In the genomic region with DNA sequence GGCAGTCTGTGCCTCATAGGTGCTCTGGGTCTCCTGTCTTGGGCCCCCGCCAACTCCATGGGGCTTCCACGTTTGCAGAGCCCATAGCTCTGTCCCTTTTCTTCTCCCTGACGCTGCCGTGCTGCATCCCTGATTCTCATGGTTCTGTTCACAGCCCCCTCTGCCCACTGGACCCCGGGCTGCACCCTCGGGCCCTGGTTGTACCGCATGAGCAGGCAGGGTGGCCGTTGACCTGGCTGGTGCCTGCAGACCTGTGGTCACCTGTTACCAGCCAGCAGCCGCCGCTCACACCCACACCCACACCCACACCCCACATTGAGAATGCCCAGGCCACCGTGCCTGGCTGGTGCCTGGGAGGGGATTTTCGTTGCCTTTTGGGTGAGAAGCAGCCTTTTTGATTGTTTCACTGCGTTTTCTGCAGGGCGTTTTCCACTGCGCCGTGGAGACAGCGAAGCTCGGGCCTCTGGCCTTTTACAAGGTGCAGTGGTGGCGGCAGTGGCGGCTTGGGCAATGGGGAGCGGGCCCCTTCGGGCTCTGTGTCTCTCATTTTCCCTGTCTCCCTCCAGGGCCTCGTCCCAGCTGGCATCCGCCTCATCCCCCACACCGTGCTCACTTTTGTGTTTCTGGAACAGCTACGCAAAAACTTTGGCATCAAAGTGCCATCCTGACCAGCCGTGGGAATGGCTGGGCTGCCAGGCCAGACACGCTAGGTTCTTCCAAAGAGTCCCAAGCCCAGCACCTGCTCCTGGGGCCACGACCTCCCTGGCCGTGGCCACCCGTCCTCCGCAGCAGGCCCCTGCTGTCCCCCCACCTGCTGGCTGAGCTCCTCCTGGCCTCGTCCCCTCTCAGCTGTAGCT, we compare ENCODE assay signal across 1 cellular context.
TF ChIP-seq lines count a peak whose summit lies in the region.

No MANE protein-coding gene starts in this region.

TF ChIP-seq in HepG2, 621 proteins besides CTCF, POLR2A, EP300 and RAD21:
- TF ChIP-seq, protein P1, sequence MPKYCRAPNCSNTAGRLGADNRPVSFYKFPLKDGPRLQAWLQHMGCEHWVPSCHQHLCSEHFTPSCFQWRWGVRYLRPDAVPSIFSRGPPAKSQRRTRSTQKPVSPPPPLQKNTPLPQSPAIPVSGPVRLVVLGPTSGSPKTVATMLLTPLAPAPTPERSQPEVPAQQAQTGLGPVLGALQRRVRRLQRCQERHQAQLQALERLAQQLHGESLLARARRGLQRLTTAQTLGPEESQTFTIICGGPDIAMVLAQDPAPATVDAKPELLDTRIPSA (CRISPR knock-in tag; IDR thresholded peaks at IDR 0.05; ENCODE audit: borderline replicate concordance) = no peak
- TF ChIP-seq ZNF282 (IDR thresholded peaks at IDR 0.05; ENCODE audit: partially characterized antibody) = no peak
- TF ChIP-seq, protein P2, sequence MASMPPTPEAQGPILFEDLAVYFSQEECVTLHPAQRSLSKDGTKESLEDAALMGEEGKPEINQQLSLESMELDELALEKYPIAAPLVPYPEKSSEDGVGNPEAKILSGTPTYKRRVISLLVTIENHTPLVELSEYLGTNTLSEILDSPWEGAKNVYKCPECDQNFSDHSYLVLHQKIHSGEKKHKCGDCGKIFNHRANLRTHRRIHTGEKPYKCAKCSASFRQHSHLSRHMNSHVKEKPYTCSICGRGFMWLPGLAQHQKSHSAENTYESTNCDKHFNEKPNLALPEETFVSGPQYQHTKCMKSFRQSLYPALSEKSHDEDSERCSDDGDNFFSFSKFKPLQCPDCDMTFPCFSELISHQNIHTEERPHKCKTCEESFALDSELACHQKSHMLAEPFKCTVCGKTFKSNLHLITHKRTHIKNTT (CRISPR knock-in tag; IDR thresholded peaks at IDR 0.05) = no peak
- TF ChIP-seq MAFF (IDR thresholded peaks at IDR 0.05; ENCODE audit: low read depth, low read length) = no peak
- no peak for TF ChIP-seq NPAS2 (CRISPR knock-in tag; IDR thresholded peaks at IDR 0.05; ENCODE audit: borderline replicate concordance)
- TF ChIP-seq, protein P3, sequence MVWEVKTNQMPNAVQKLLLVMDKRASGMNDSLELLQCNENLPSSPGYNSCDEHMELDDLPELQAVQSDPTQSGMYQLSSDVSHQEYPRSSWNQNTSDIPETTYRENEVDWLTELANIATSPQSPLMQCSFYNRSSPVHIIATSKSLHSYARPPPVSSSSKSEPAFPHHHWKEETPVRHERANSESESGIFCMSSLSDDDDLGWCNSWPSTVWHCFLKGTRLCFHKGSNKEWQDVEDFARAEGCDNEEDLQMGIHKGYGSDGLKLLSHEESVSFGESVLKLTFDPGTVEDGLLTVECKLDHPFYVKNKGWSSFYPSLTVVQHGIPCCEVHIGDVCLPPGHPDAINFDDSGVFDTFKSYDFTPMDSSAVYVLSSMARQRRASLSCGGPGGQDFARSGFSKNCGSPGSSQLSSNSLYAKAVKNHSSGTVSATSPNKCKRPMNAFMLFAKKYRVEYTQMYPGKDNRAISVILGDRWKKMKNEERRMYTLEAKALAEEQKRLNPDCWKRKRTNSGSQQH (CRISPR knock-in tag; IDR thresholded peaks at IDR 0.05; ENCODE audit: low read depth) = no peak
- TF ChIP-seq PHF8 (CRISPR knock-in tag; IDR thresholded peaks at IDR 0.05) = 0 out of 2 replicates have a peak, but pooled peaks have one; percentile 7
- no peak for TF ChIP-seq SMYD3 (CRISPR knock-in tag; IDR thresholded peaks at IDR 0.05)
- TF ChIP-seq RFX5 (IDR thresholded peaks at IDR 0.05; ENCODE audit: low read depth, low read length) = 0 out of 2 replicates have a peak, but pooled peaks have one; percentile 12
- no peak for TF ChIP-seq HNRNPL (IDR thresholded peaks at IDR 0.05; ENCODE audit: low read depth, low read length)
- TF ChIP-seq AGO2 (optimal IDR thresholded peaks at IDR 0.05; ENCODE audit: low read depth, low read length) = peak; percentile 48
- no peak for TF ChIP-seq SP140L (CRISPR knock-in tag; IDR thresholded peaks at IDR 0.05; ENCODE audit: borderline replicate concordance)
- no peak for TF ChIP-seq NFE2L1 (CRISPR knock-in tag; IDR thresholded peaks at IDR 0.05; ENCODE audit: borderline replicate concordance)
- peak; percentile 56 for TF ChIP-seq RBFOX2 (IDR thresholded peaks at IDR 0.05; ENCODE audit: low read depth, low read length)
- no peak for TF ChIP-seq TBL1XR1 (IDR thresholded peaks at IDR 0.05; ENCODE audit: borderline replicate concordance, low read length, partially characterized antibody)
- TF ChIP-seq, protein P4, sequence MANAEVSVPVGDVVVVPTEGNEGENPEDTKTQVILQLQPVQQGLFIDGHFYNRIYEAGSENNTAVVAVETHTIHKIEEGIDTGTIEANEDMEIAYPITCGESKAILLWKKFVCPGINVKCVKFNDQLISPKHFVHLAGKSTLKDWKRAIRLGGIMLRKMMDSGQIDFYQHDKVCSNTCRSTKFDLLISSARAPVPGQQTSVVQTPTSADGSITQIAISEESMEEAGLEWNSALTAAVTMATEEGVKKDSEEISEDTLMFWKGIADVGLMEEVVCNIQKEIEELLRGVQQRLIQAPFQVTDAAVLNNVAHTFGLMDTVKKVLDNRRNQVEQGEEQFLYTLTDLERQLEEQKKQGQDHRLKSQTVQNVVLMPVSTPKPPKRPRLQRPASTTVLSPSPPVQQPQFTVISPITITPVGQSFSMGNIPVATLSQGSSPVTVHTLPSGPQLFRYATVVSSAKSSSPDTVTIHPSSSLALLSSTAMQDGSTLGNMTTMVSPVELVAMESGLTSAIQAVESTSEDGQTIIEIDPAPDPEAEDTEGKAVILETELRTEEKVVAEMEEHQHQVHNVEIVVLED (CRISPR knock-in tag; IDR thresholded peaks at IDR 0.05; ENCODE audit: borderline replicate concordance) = no peak
- no peak for TF ChIP-seq TOPORS (CRISPR knock-in tag; IDR thresholded peaks at IDR 0.05)
- TF ChIP-seq, protein P5, sequence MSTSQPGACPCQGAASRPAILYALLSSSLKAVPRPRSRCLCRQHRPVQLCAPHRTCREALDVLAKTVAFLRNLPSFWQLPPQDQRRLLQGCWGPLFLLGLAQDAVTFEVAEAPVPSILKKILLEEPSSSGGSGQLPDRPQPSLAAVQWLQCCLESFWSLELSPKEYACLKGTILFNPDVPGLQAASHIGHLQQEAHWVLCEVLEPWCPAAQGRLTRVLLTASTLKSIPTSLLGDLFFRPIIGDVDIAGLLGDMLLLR (CRISPR knock-in tag; IDR thresholded peaks at IDR 0.05) = no peak
